14 cellular contexts compared by ENCODE assay signal in genomic region chr17:76153640-76154039, GRCh38. TPM values are rescaled to one million over a fixed set of nuclear protein-coding genes. Genes with fewer than 3 reads are reported as not detected.
DNase-seq lines count a peak whose midpoint lies in the region; ATAC-seq and TF ChIP-seq lines count a peak whose summit lies in the region.
"Had no signal": no experiment of that assay in that cellular context is flagged by ENCODE, and none has a peak within 500 bp of the region (broad histone marks: within the 10 kb centered on the region; RNA-seq: fewer than 3 reads in every experiment).

No MANE protein-coding gene starts in this region.

- peak overlapping the region; percentile 64 for H3K27ac Mint-ChIP-seq in activated T-cell treated with anti-CD3 and anti-CD28 coated beads, Interleukin-2, amount 50 U/mL, for 72 hours
- peak overlapping the region; percentile 43 for H3K27ac Mint-ChIP-seq in activated CD8-positive, alpha-beta T cell treated with anti-CD3 and anti-CD28 coated beads, Interleukin-2, amount 10 ng/mL, durations not matched to agents 7 days and 5 days

- H3K36me3 ChIP-seq in spleen, result peaks cover 0 to 3% (median 0%) of the 10 kb centered on the region in 6 donors

- no peaks in the 10 kb centered on the region for H3K4me1 ChIP-seq in spleen
- H3K4me1 ChIP-seq: Peyer's patch had no signal

- POLR2A ChIA-PET in activated CD8-positive, alpha-beta T cell treated with anti-CD3 and anti-CD28 coated beads, Interleukin-2, amount 10 ng/mL, durations not matched to agents 7 days and 5 days (lab: Charles Lee), result interaction anchor here (0.6 to 1.8 kb wide), 5 partner anchors 10 to 115 kb away, joined by 3 to 6 read pairs (median 3); partner anchors contain the start of gene UBALD2

- no peak overlapping the region for H3K27ac ChIP-seq in spleen
- H3K27ac ChIP-seq: Peyer's patch, VCaP had no signal

- no peak overlapping the region for H3K4me3 Mint-ChIP-seq in activated T-cell treated with anti-CD3 and anti-CD28 coated beads, Interleukin-2, amount 50 U/mL, for 72 hours
- H3K4me3 Mint-ChIP-seq in activated CD8-positive, alpha-beta T cell treated with anti-CD3 and anti-CD28 coated beads, Interleukin-2, amount 10 ng/mL, durations not matched to agents 7 days and 5 days, result no peak overlapping the region

- DNase-seq in activated T-cell treated with anti-CD3 and anti-CD28 coated beads, Interleukin-2, amount 50 U/mL, for 72 hours, result no peak
- DNase-seq in activated T-cell treated with anti-CD3 and anti-CD28 coated beads, Interleukin-2, amount 50 U/mL, for 1 hour, result no peak
- DNase-seq in activated CD8-positive, alpha-beta T cell treated with anti-CD3 and anti-CD28 coated beads, Interleukin-2, amount 10 ng/mL, durations not matched to agents 7 days and 5 days, result no peak
- peak; percentile 54 for DNase-seq in fibroblast of the aortic adventitia (ENCODE audit: low read depth)
- peak; percentile 32 for DNase-seq in spleen
- no peak for DNase-seq in T1000 (lab: John Stamatoyannopoulos, UW)
- no peak for DNase-seq in NCI-H2107 treated with DMSO at 0.1 percent for 48 hours (lab: John Stamatoyannopoulos, UW; ENCODE audit: unreplicated experiment)
- DNase-seq: activated gamma-delta T cell, NCI-H187, occipital lobe had no signal

- TF ChIP-seq CTCF in fibroblast of the aortic adventitia (IDR thresholded peaks at IDR 0.05; ENCODE audit: insufficient read depth, low read length), result peak; percentile 41
- TF ChIP-seq CTCF in spleen (IDR thresholded peaks at IDR 0.05 in 8 of 11, conservative IDR thresholded peaks at IDR 0.05 in 3 of 11), result no peak

- no peaks in the 10 kb centered on the region for H3K27me3 ChIP-seq in spleen (replicated peaks in 1 of 7)
- H3K27me3 ChIP-seq: Peyer's patch, tibial nerve had no signal

- peaks cover 12 to 31% of the 10 kb centered on the region in 2 donors for H3K36me3 Mint-ChIP-seq in activated T-cell treated with anti-CD3 and anti-CD28 coated beads, Interleukin-2, amount 50 U/mL, for 72 hours (ENCODE audit: insufficient read depth in 2 of 2)
- peaks cover 91% of the 10 kb centered on the region for H3K36me3 Mint-ChIP-seq in activated CD8-positive, alpha-beta T cell treated with anti-CD3 and anti-CD28 coated beads, Interleukin-2, amount 10 ng/mL, durations not matched to agents 7 days and 5 days (ENCODE audit: low read depth)

- CTCF ChIA-PET in activated CD8-positive, alpha-beta T cell treated with anti-CD3 and anti-CD28 coated beads, Interleukin-2, amount 10 ng/mL, durations not matched to agents 7 days and 5 days (lab: Charles Lee), result interaction anchor here (0.7 to 6.3 kb wide), 7 partner anchors 8 to 126 kb away, joined by 3 to 51 read pairs (median 3); no protein-coding TSS in a partner anchor

- WGBS in spleen, 5 donors, result 76 to 92% (median 82%) methylated on average over 5 of the region's 5 CpGs

- no peaks in the 10 kb centered on the region for H3K9me3 Mint-ChIP-seq in activated T-cell treated with anti-CD3 and anti-CD28 coated beads, Interleukin-2, amount 50 U/mL, for 72 hours
- no peaks in the 10 kb centered on the region for H3K9me3 Mint-ChIP-seq in activated CD8-positive, alpha-beta T cell treated with anti-CD3 and anti-CD28 coated beads, Interleukin-2, amount 10 ng/mL, durations not matched to agents 7 days and 5 days (ENCODE audit: insufficient read depth)

- no peak for ATAC-seq in activated T-cell treated with anti-CD3 and anti-CD28 coated beads, Interleukin-2, amount 50 U/mL, for 72 hours (replicated peaks in 1 of 2)
- ATAC-seq in activated CD8-positive, alpha-beta T cell treated with anti-CD3 and anti-CD28 coated beads, Interleukin-2, amount 10 ng/mL, durations not matched to agents 7 days and 5 days, result no peak
- ATAC-seq in HG02588 (IDR thresholded peaks at IDR 0.05; ENCODE audit: unreplicated experiment), result no peak

- no peaks in the 10 kb centered on the region for H3K9me3 ChIP-seq in spleen
- H3K9me3 ChIP-seq: Peyer's patch, tibial nerve had no signal

- H3K27me3 Mint-ChIP-seq in activated T-cell treated with anti-CD3 and anti-CD28 coated beads, Interleukin-2, amount 50 U/mL, for 72 hours (ENCODE audit: low read depth), result no peaks in the 10 kb centered on the region
- no peaks in the 10 kb centered on the region for H3K27me3 Mint-ChIP-seq in activated CD8-positive, alpha-beta T cell treated with anti-CD3 and anti-CD28 coated beads, Interleukin-2, amount 10 ng/mL, durations not matched to agents 7 days and 5 days (ENCODE audit: low read depth)

- peaks cover 34% of the 10 kb centered on the region for H3K4me1 Mint-ChIP-seq in activated T-cell treated with anti-CD3 and anti-CD28 coated beads, Interleukin-2, amount 50 U/mL, for 72 hours (ENCODE audit: low read depth)
- peaks cover 41% of the 10 kb centered on the region for H3K4me1 Mint-ChIP-seq in activated CD8-positive, alpha-beta T cell treated with anti-CD3 and anti-CD28 coated beads, Interleukin-2, amount 10 ng/mL, durations not matched to agents 7 days and 5 days (ENCODE audit: low read depth)

- intact Hi-C loops in spleen (cut with DNase I; ENCODE audit: low total_unique reads), result no loop called here

- no peak for TF ChIP-seq POLR2A in spleen (IDR thresholded peaks at IDR 0.05)

- H3K4me3 ChIP-seq in fibroblast of the aortic adventitia (ENCODE audit: low read depth, low read length) (no peak overlapping the region), spleen (no peak overlapping the region)
- H3K4me3 ChIP-seq: Peyer's patch, tibial nerve had no signal

RNA-seq across cellular contexts. Expression of gene FOXJ1, which starts 12.6 kb away (rescaled TPM):
- total RNA-seq in activated T-cell treated with anti-CD3 and anti-CD28 coated beads, Interleukin-2, amount 50 U/mL, for 72 hours, result 1 to 10 TPM; 1.4 to 1.5 TPM
- total RNA-seq in activated CD8-positive, alpha-beta T cell treated with anti-CD3 and anti-CD28 coated beads, Interleukin-2, amount 10 ng/mL, durations not matched to agents 7 days and 5 days, result 1 to 10 TPM; 8.7 to 9.1 TPM
- total RNA-seq in fibroblast of the aortic adventitia (ENCODE audit: low replicate concordance) (not detected in 2 replicates), spleen (under 1 TPM in 1 of 7 donors, not detected in 6; 0.13 TPM)
- under 1 TPM in 1 of 3 donors, not detected in 2; 0.05 TPM for polyA plus RNA-seq in spleen
- total RNA-seq: Peyer's patch, tibial nerve had no signal

RNA-seq across cellular contexts. Expression of gene EXOC7, which starts 50.1 kb away (rescaled TPM):
- 10 to 100 TPM; 66.7 to 77.8 TPM for total RNA-seq in activated T-cell treated with anti-CD3 and anti-CD28 coated beads, Interleukin-2, amount 50 U/mL, for 72 hours
- 100 to 1,000 TPM; 126 to 129 TPM for total RNA-seq in activated CD8-positive, alpha-beta T cell treated with anti-CD3 and anti-CD28 coated beads, Interleukin-2, amount 10 ng/mL, durations not matched to agents 7 days and 5 days
- 40.8 and 88.5 TPM in 2 replicates for total RNA-seq in fibroblast of the aortic adventitia (ENCODE audit: low replicate concordance)
- 100 to 1,000 TPM in 4 of 7 donors, 10 to 100 TPM in 3; 64.5 to 128 (median 104) TPM for total RNA-seq in spleen
- polyA plus RNA-seq in spleen, result 10 to 100 TPM; 26.2 to 51.5 (median 35.0) TPM

Comparison
In these comparisons a context has a peak if more than half of its experiments do, and no peak if none do; other contexts are left out.
1. DNase-seq: peak in fibroblast of the aortic adventitia (single experiment) and spleen (single experiment); none in activated T-cell treated with anti-CD3 and anti-CD28 coated beads, Interleukin-2, amount 50 U/mL, for 72 hours (0 of 2), activated T-cell treated with anti-CD3 and anti-CD28 coated beads, Interleukin-2, amount 50 U/mL, for 1 hour (single experiment), activated CD8-positive, alpha-beta T cell treated with anti-CD3 and anti-CD28 coated beads, Interleukin-2, amount 10 ng/mL, durations not matched to agents 7 days and 5 days (single experiment), T1000 (single experiment) and NCI-H2107 treated with DMSO at 0.1 percent for 48 hours (single experiment).